ENCODE assay signal across 9 cellular contexts in genomic region chr10:60663850-60664249, GRCh38.
A peak's percentile ranks its signal among the peaks of the same experiment; 100 is the strongest.
DNase-seq lines count a peak whose midpoint lies in the region; ATAC-seq and TF ChIP-seq lines count a peak whose summit lies in the region.
"Had no signal": no experiment of that assay in that cellular context is flagged by ENCODE, and none has a peak within 500 bp of the region (broad histone marks: within the 10 kb centered on the region; RNA-seq: fewer than 3 reads in every experiment).

No MANE protein-coding gene starts in this region.

- no peaks in the 10 kb centered on the region for H3K79me2 ChIP-seq in neural cell (replicated peaks; ENCODE audit: insufficient read depth, low read length)

- H4K20me1 ChIP-seq in neural cell (ENCODE audit: insufficient read depth): no peaks in the 10 kb centered on the region

- no peak overlapping the region for H3K4me2 ChIP-seq in neural cell (ENCODE audit: low read length)

- peak; percentile 55 for DNase-seq in NCI-H510A treated with DMSO at 0.1 percent for 48 hours (lab: John Stamatoyannopoulos, UW)
- no peak for DNase-seq in NCI-H510A (lab: John Stamatoyannopoulos, UW)
- DNase-seq in NCI-H187 treated with DMSO at 0.1 percent for 48 hours (lab: John Stamatoyannopoulos, UW): peak; percentile 58
- no peak for DNase-seq in cerebellum (ENCODE audit: low spot score)
- DNase-seq in stimulated activated naive CD8-positive, alpha-beta T cell treated with anti-CD3 and anti-CD28 coated beads, Interleukin-15, amount 100 ng/mL, for 72 hours: no peak
- DNase-seq: cerebellar nuclear complex had no signal

- no peak overlapping the region for H3K4me3 Mint-ChIP-seq in stimulated activated naive CD8-positive, alpha-beta T cell treated with anti-CD3 and anti-CD28 coated beads, Interleukin-15, amount 100 ng/mL, for 72 hours

- H3K27ac Mint-ChIP-seq in stimulated activated naive CD8-positive, alpha-beta T cell treated with anti-CD3 and anti-CD28 coated beads, Interleukin-15, amount 100 ng/mL, for 72 hours: no peak overlapping the region

- H3K27ac ChIP-seq in VCaP: peak overlapping the region; percentile 25; the same call in 1 of the 2 replicates
- H3K27ac ChIP-seq in neural cell (ENCODE audit: low read length): no peak overlapping the region

- H3K36me3 ChIP-seq in neural cell (ENCODE audit: insufficient read depth, low read length): no peaks in the 10 kb centered on the region

- H3K9ac ChIP-seq in neural cell (ENCODE audit: low read length): no peak overlapping the region

- H3K9me3 Mint-ChIP-seq in stimulated activated naive CD8-positive, alpha-beta T cell treated with anti-CD3 and anti-CD28 coated beads, Interleukin-15, amount 100 ng/mL, for 72 hours: no peaks in the 10 kb centered on the region

- H3K27me3 ChIP-seq in neural cell (ENCODE audit: insufficient read depth, low read depth, low read length): no peaks in the 10 kb centered on the region

- no peak for TF ChIP-seq RAD21 in neural cell (conservative IDR thresholded peaks at IDR 0.05)

- no peak for ATAC-seq in HG03135 (IDR thresholded peaks at IDR 0.05; ENCODE audit: unreplicated experiment)
- no peak for ATAC-seq in stimulated activated naive CD8-positive, alpha-beta T cell treated with anti-CD3 and anti-CD28 coated beads, Interleukin-15, amount 100 ng/mL, for 72 hours

- H3K9me3 ChIP-seq in neural cell (ENCODE audit: low read length): no peaks in the 10 kb centered on the region

- H3F3A ChIP-seq in neural cell (ENCODE audit: insufficient read depth, low read length, poor library complexity, severe bottlenecking): no peaks in the 10 kb centered on the region

- TF ChIP-seq EP300 in neural cell (conservative IDR thresholded peaks at IDR 0.05; ENCODE audit: poor library complexity, severe bottlenecking): no peak

- H3K27me3 Mint-ChIP-seq in stimulated activated naive CD8-positive, alpha-beta T cell treated with anti-CD3 and anti-CD28 coated beads, Interleukin-15, amount 100 ng/mL, for 72 hours: no peaks in the 10 kb centered on the region

- no peak overlapping the region for H2AFZ ChIP-seq in neural cell (ENCODE audit: low read depth, low read length)

- no peak overlapping the region for H3K4me3 ChIP-seq in neural cell (ENCODE audit: low read length)

- H3K9me2 ChIP-seq in neural cell (ENCODE audit: insufficient read depth, low read length): no peaks in the 10 kb centered on the region

- TF ChIP-seq CTCF in VCaP (conservative IDR thresholded peaks at IDR 0.05): no peak
- no peak for TF ChIP-seq CTCF in neural cell (IDR thresholded peaks at IDR 0.05; ENCODE audit: poor library complexity, severe bottlenecking)

- H3K4me1 Mint-ChIP-seq in stimulated activated naive CD8-positive, alpha-beta T cell treated with anti-CD3 and anti-CD28 coated beads, Interleukin-15, amount 100 ng/mL, for 72 hours: no peaks in the 10 kb centered on the region

TF ChIP-seq in neural cell, 6 proteins besides CTCF, POLR2A, EP300 and RAD21:
- TF ChIP-seq POLR2AphosphoS5 (IDR thresholded peaks at IDR 0.05) (peak; percentile 21), TAF1 (IDR thresholded peaks at IDR 0.05; ENCODE audit: low read depth) (no peak)

Comparison
In these comparisons a context has a peak if more than half of its experiments do, and no peak if none do; other contexts are left out.
1. DNase-seq: peak in NCI-H510A treated with DMSO at 0.1 percent for 48 hours (single experiment) and NCI-H187 treated with DMSO at 0.1 percent for 48 hours (single experiment); none in NCI-H510A (single experiment), cerebellum (single experiment) and stimulated activated naive CD8-positive, alpha-beta T cell treated with anti-CD3 and anti-CD28 coated beads, Interleukin-15, amount 100 ng/mL, for 72 hours (0 of 2).